In the genomic region with DNA sequence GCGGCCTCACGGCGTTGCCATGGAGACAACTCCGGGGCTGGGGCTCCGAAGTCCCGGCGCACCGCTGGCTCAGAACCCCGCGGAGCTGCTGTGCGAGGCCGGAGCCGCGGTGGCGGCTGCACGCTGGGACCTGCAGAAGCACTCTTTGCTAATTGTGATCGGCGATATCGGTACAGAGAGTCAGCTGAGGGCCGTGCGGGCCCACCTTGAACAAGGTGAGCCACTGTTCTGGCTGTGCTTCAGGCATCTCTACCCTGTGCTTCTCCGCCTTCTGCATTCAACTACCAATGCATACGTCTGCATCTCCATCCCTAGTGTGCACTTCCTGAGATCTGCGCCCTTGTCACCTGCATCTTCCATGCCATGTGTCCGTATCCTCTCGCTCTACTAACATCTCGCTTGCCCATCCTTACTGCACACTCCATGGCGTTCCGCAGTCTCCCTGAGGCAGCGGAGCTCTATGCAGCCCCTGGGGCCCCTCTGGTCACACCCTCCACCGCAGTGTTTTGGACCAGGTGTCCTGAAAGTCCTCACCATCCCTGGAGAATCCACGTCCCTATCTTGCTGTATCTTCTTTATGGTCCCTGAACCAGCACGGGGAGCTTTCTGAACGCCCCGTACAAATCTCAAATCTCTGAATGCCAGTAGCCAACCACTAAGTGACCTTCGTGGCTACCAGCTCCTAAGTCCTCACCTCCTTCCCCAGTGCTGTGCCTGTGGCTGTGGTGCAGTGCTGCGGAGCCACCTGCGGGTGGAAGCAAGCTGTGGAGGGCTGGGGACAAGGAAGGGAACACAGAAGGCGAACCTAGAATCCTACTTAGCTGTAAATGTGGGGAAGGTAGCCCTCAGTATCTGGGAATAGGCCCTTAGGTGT, we compare ENCODE assay signal across 8 cellular contexts.
DNase-seq lines count a peak whose midpoint lies in the region; ATAC-seq and TF ChIP-seq lines count a peak whose summit lies in the region.

No MANE protein-coding gene starts in this region.

- H3K9ac ChIP-seq in parathyroid adenoma: no peak overlapping the region

- no peak for ATAC-seq in HG02885 (IDR thresholded peaks at IDR 0.05; ENCODE audit: poor library complexity, unreplicated experiment)
- ATAC-seq in HG03442 (IDR thresholded peaks at IDR 0.05; ENCODE audit: unreplicated experiment): no peak

- H3K4me3 ChIP-seq in LNCaP clone FGC (ENCODE audit: low read depth, low read length) (peak overlapping the region; percentile 71), fibroblast of mammary gland (ENCODE audit: control insufficient read depth, low read depth, low read length) (peak overlapping the region; percentile 62), parathyroid adenoma (ENCODE audit: low read depth, low read length) (peak overlapping the region; percentile 72)

- no peaks in the 10 kb centered on the region for H3K27me3 ChIP-seq in parathyroid adenoma (ENCODE audit: control insufficient read depth, insufficient read depth, low read length)

- peak overlapping the region; percentile 44 for H2AFZ ChIP-seq in parathyroid adenoma

- H3K9me3 ChIP-seq in parathyroid adenoma (ENCODE audit: control insufficient read depth, low read length): no peaks in the 10 kb centered on the region

- peak; percentile 41 for DNase-seq in activated CD4-positive, alpha-beta T cell treated with anti-CD3 and anti-CD28 coated beads for 48 hours
- no peak for DNase-seq in activated CD4-positive, alpha-beta T cell treated with anti-CD3 and anti-CD28 coated beads, Interleukin-2, amount 50 U/mL, for 4 hours
- no peak for DNase-seq in LNCaP clone FGC (ENCODE audit: low read depth)
- DNase-seq in fibroblast of mammary gland (ENCODE audit: low read depth): no peak

- peaks cover 10% of the 10 kb centered on the region for H3K4me1 ChIP-seq in parathyroid adenoma

- H3K36me3 ChIP-seq in parathyroid adenoma (ENCODE audit: control insufficient read depth, insufficient read depth, low read length): no peaks in the 10 kb centered on the region

- TF ChIP-seq CTCF in LNCaP clone FGC (IDR thresholded peaks at IDR 0.05; ENCODE audit: control insufficient read depth, extremely low read depth, insufficient read depth) (peak; percentile 44), VCaP (conservative IDR thresholded peaks at IDR 0.05) (peak; percentile 54), fibroblast of mammary gland (conservative IDR thresholded peaks at IDR 0.05; ENCODE audit: control insufficient read depth, insufficient read depth, low read depth, low read length) (peak; percentile 19), parathyroid adenoma (IDR thresholded peaks at IDR 0.05) (peak; percentile 42)

- H3K4me2 ChIP-seq in parathyroid adenoma (ENCODE audit: low read length): peak overlapping the region; percentile 58

- H3K79me2 ChIP-seq in parathyroid adenoma: peaks cover 6% of the 10 kb centered on the region

- peak overlapping the region; percentile 83 for H3K27ac ChIP-seq in VCaP
- H3K27ac ChIP-seq in parathyroid adenoma: peak overlapping the region; percentile 2
